8 cellular contexts compared by ENCODE assay signal in genomic region chr11:20387262-20388095, GRCh38. TPM values are rescaled to one million over a fixed set of nuclear protein-coding genes. Genes with fewer than 3 reads are reported as not detected.
DNase-seq lines count a peak whose midpoint lies in the region; ATAC-seq, FAIRE-seq and TF ChIP-seq lines count a peak whose summit lies in the region.

Gene PRMT3 (plus strand): TSS chr11:20387716. CDS start chr11:20387747, 31 bp downstream.

- H3K9me3 ChIP-seq in CD4-positive, alpha-beta T cell (ENCODE audit: control insufficient read depth, low read length): no peaks in the 10 kb centered on the region
- H3K9me3 ChIP-seq in HepG2 (ENCODE audit: low read length): no peaks in the 10 kb centered on the region

- peak within 1 kb of the TSS; percentile 82 for H3K9ac ChIP-seq in HepG2 (ENCODE audit: insufficient read depth, low read depth, low read length)

- H3K27ac Mint-ChIP-seq in CD4-positive, alpha-beta T cell: peak within 1 kb of the TSS; percentile 99
- peak within 1 kb of the TSS; percentile 99 for H3K27ac Mint-ChIP-seq in dendritic cell treated with granulocyte-macrophage colony-stimulating factor and Interleukin-4, amounts not matched to agents 40 ng/mL and 50 ng/mL, for 4 days

- peaks cover 28% of the 10 kb centered on the region for H3K36me3 Mint-ChIP-seq in CD4-positive, alpha-beta T cell (ENCODE audit: low read depth)
- peaks cover 43% of the 10 kb centered on the region for H3K36me3 Mint-ChIP-seq in dendritic cell treated with granulocyte-macrophage colony-stimulating factor and Interleukin-4, amounts not matched to agents 40 ng/mL and 50 ng/mL, for 4 days (ENCODE audit: low read depth)

- TF ChIP-seq CTCF in CD4-positive, alpha-beta T cell (IDR thresholded peaks at IDR 0.05): peak; percentile 91
- TF ChIP-seq CTCF in HepG2 (CRISPR knock-in tag; IDR thresholded peaks at IDR 0.05): peak; percentile 98

- H3K27me3 ChIP-seq in CD4-positive, alpha-beta T cell (ENCODE audit: control insufficient read depth, insufficient read depth, low read length): no peaks in the 10 kb centered on the region
- no peaks in the 10 kb centered on the region for H3K27me3 ChIP-seq in HepG2 (ENCODE audit: control insufficient read depth in 1 of 2, insufficient read depth in 2 of 2, low read length in 2 of 2)

- in situ Hi-C loops in HepG2 (cut with HindIII; ENCODE audit: extremely low pct_ligation_motif_present, low pct_unique_long_range_greater_than_20kb): loop anchor here (5.0 kb wide), 1 partner anchor 220 kb away; no protein-coding TSS in a partner anchor

- peak within 1 kb of the TSS; percentile 87 to 99 (median 98) for H3K4me3 ChIP-seq in HepG2 (replicated peaks in 1 of 3; ENCODE audit: insufficient read depth in 1 of 3, low read depth in 2 of 3, low read length in 3 of 3)

- peaks cover 18% of the 10 kb centered on the region for H3K4me1 ChIP-seq in HepG2 (ENCODE audit: insufficient read depth, low read length)

- H3K4me3 Mint-ChIP-seq in CD4-positive, alpha-beta T cell: peak within 1 kb of the TSS; percentile 99
- H3K4me3 Mint-ChIP-seq in dendritic cell treated with granulocyte-macrophage colony-stimulating factor and Interleukin-4, amounts not matched to agents 40 ng/mL and 50 ng/mL, for 4 days: peak within 1 kb of the TSS; percentile 98

- peak within 1 kb of the TSS; percentile 76 for H2AFZ ChIP-seq in HepG2 (ENCODE audit: low read length)

- peak; percentile 94 to 98 (median 97) for DNase-seq in CD4-positive, alpha-beta T cell
- DNase-seq in NCI-H774 (lab: John Stamatoyannopoulos, UW) (peak; percentile 96), HepG2 (ENCODE audit: low spot score) (peak; percentile 88)
- DNase-seq in activated CD4-positive, alpha-beta T cell treated with anti-CD3 and anti-CD28 coated beads, Interleukin-2, amount 50 U/mL, for 4 hours: peak; percentile 97
- peak; percentile 94 to 97 for DNase-seq in stimulated activated CD4-positive, alpha-beta T cell treated with anti-CD3 and anti-CD28 coated beads, Interleukin-2, amount 100 ng/mL, for 48 hours

- BruUV-seq in HepG2 (replicated peaks; lab: Mats Ljungman, UMichigan): no TSS peak

- no peaks in the 10 kb centered on the region for H4K20me1 ChIP-seq in HepG2 (ENCODE audit: insufficient read depth, low read length)

- H3K4me1 Mint-ChIP-seq in CD4-positive, alpha-beta T cell (ENCODE audit: low read depth): peaks cover 27% of the 10 kb centered on the region
- peaks cover 6% of the 10 kb centered on the region for H3K4me1 Mint-ChIP-seq in dendritic cell treated with granulocyte-macrophage colony-stimulating factor and Interleukin-4, amounts not matched to agents 40 ng/mL and 50 ng/mL, for 4 days (ENCODE audit: low read depth)

- H3K79me2 ChIP-seq in HepG2 (ENCODE audit: insufficient read depth, low read length): peaks cover 11% of the 10 kb centered on the region

- CTCF ChIA-PET in CD4-positive, alpha-beta T cell (lab: Charles Lee): interaction anchor here (0.6 to 2.6 kb wide), 9 partner anchors 10 to 28 kb away, joined by 3 to 10 read pairs (median 5); partner anchors contain the start of gene HTATIP2
- CTCF ChIA-PET in HepG2 (lab: Yijun Ruan, JAX; ENCODE audit: low intra/inter-chr PET ratio, low total read pairs): interaction anchor here (0.8 to 1.9 kb wide), 2 partner anchors 33 to 223 kb away, joined by 3 to 18 read pairs; no protein-coding TSS in a partner anchor

- TF ChIP-seq EP300 in HepG2 (IDR thresholded peaks at IDR 0.05; ENCODE audit: low read depth in 2 of 2, low read length in 2 of 2) (0 out of 4 replicates have a peak, but pooled peaks of 1 of the 2 experiments have one; percentile 8), HepG2 (CRISPR knock-in tag; IDR thresholded peaks at IDR 0.05; ENCODE audit: borderline replicate concordance) (no peak)

- peak within 1 kb of the TSS; percentile 87 for H3K27ac ChIP-seq in CD4-positive, alpha-beta T cell (ENCODE audit: low read depth, low read length)
- peak within 1 kb of the TSS; percentile 79 for H3K27ac ChIP-seq in HepG2 (ENCODE audit: extremely low read length, insufficient read depth, low read length)

- no peaks in the 10 kb centered on the region; a peak in 1 of 5 replicates for H3K36me3 ChIP-seq in HepG2 (replicated peaks in 1 of 2; ENCODE audit: control insufficient read depth in 1 of 2, insufficient read depth in 2 of 2, low read length in 2 of 2)

- POLR2A ChIA-PET in CD4-positive, alpha-beta T cell (lab: Charles Lee): interaction anchor here (0.7 to 1.4 kb wide), 3 partner anchors 10 to 27 kb away, joined by 3 to 14 read pairs (median 5); partner anchors contain the start of gene HTATIP2
- POLR2A ChIA-PET in HepG2 (lab: Yijun Ruan, JAX): no interaction called here

- peak; percentile 87 for ATAC-seq in CD4-positive, alpha-beta T cell (ENCODE audit: poor library complexity)
- ATAC-seq in GM19452 (IDR thresholded peaks at IDR 0.05; ENCODE audit: unreplicated experiment): peak; percentile 83
- peak; percentile 36 for ATAC-seq in HG03575 (IDR thresholded peaks at IDR 0.05; ENCODE audit: extremely low read depth, insufficient number of reproducible peaks, low FRiP score, unreplicated experiment)
- peak; percentile 90 for ATAC-seq in HepG2

- peak; percentile 63 for TF ChIP-seq RAD21 in HepG2 (CRISPR knock-in tag; IDR thresholded peaks at IDR 0.05)

- 0% methylated on average over 21 of the region's 96 CpGs for WGBS in HepG2 (ENCODE audit: low lambda C conversion rate)

- intact Hi-C loops in CD4-positive, alpha-beta T cell (cut with DNase I, micrococcal nuclease): loop anchor here (1.0 to 10.0 kb wide), 6 partner anchors 23 to 1863 kb away; partner anchors contain the start of genes NAV2 (in 1 of the 2), TSG101 (in 1 of the 2) and ZDHHC13 (in 1 of the 2)
- intact Hi-C loops in dendritic cell treated with granulocyte-macrophage colony-stimulating factor and Interleukin-4, amounts not matched to agents 40 ng/mL and 50 ng/mL, for 4 days (cut with micrococcal nuclease): loop anchor here (2.0 kb wide), 1 partner anchor 223 kb away; no protein-coding TSS in a partner anchor
- intact Hi-C loops in HepG2 (cut with micrococcal nuclease; ENCODE audit: unreplicated experiment): no loop called here

- peak; percentile 81 to 93 for TF ChIP-seq POLR2A in HepG2 (IDR thresholded peaks at IDR 0.05; ENCODE audit: insufficient read depth in 1 of 2, low read depth in 2 of 2, low read length in 2 of 2)

- H3K27me3 Mint-ChIP-seq in CD4-positive, alpha-beta T cell: no peaks in the 10 kb centered on the region
- no peaks in the 10 kb centered on the region for H3K27me3 Mint-ChIP-seq in dendritic cell treated with granulocyte-macrophage colony-stimulating factor and Interleukin-4, amounts not matched to agents 40 ng/mL and 50 ng/mL, for 4 days

- peak; percentile 73 for FAIRE-seq in HepG2 (lab: Jason Lieb, UNC)

- H3K9me3 Mint-ChIP-seq in CD4-positive, alpha-beta T cell: no peaks in the 10 kb centered on the region
- no peaks in the 10 kb centered on the region for H3K9me3 Mint-ChIP-seq in dendritic cell treated with granulocyte-macrophage colony-stimulating factor and Interleukin-4, amounts not matched to agents 40 ng/mL and 50 ng/mL, for 4 days

- H3K4me2 ChIP-seq in HepG2 (ENCODE audit: low read depth, low read length): peak within 1 kb of the TSS; percentile 92

TF ChIP-seq in HepG2, 621 proteins besides CTCF, POLR2A, EP300 and RAD21 (continues in another document):
- peak; percentile 74; the same call in 1 of the 2 replicates for TF ChIP-seq RFXAP (CRISPR knock-in tag; IDR thresholded peaks at IDR 0.05; ENCODE audit: borderline replicate concordance)
- TF ChIP-seq ZNF800 (CRISPR knock-in tag; IDR thresholded peaks at IDR 0.05): peak; percentile 85
- TF ChIP-seq PRPF4 (IDR thresholded peaks at IDR 0.05; ENCODE audit: low read depth, low read length, poor library complexity, severe bottlenecking): no peak
- TF ChIP-seq ZNF260 (CRISPR knock-in tag; IDR thresholded peaks at IDR 0.05; ENCODE audit: borderline replicate concordance, low read depth): no peak
- no peak for TF ChIP-seq MEF2D (CRISPR knock-in tag; IDR thresholded peaks at IDR 0.05)

RNA-seq across cellular contexts. Expression of gene PRMT3, which starts in this region (rescaled TPM):
- 10 to 100 TPM; 11.2 to 11.8 TPM for total RNA-seq in CD4-positive, alpha-beta T cell
- total RNA-seq in HepG2 (2016; rRNA removed; fragmentation: Illumina TruSeq; extraction: Trizol): 27.7 and 38.3 TPM in 2 replicates
- 5.3 and 7.3 TPM in 2 replicates for total RNA-seq in HepG2 (2016; cell fraction: cytosol; rRNA removed; fragmentation: Illumina TruSeq; extraction: Trizol; ENCODE audit: low read depth)
- 29.3 and 38.2 TPM in 2 replicates for total RNA-seq in HepG2 (2016; cell fraction: insoluble cytoplasmic fraction; rRNA removed; fragmentation: Illumina TruSeq; extraction: Trizol)
- 11.2 and 12.4 TPM in 2 replicates for total RNA-seq in HepG2 (2016; cell fraction: membrane; rRNA removed; fragmentation: Illumina TruSeq; extraction: Trizol)
- 28.5 and 28.9 TPM in 2 replicates for total RNA-seq in HepG2 (2016; cell fraction: nucleus; rRNA removed; fragmentation: Illumina TruSeq; extraction: Trizol)
- 7.5 and 9.1 TPM in 2 replicates for polyA plus RNA-seq in HepG2 (2011; rRNA removed)
- polyA plus RNA-seq in HepG2 (2011; cell fraction: cytosol; rRNA removed): 4.1 and 6.3 TPM in 2 replicates
- 4.0 and 4.2 TPM in 2 replicates for polyA plus RNA-seq in HepG2 (2011; cell fraction: nucleus; rRNA removed)
- 11.8 and 12.6 TPM in 2 replicates for polyA plus RNA-seq in HepG2 (2012)
- polyA plus RNA-seq in HepG2 (2016; cell fraction: cytosol; fragmentation: Illumina TruSeq; extraction: Trizol; ENCODE audit: low read depth): 3.8 and 4.3 TPM in 2 replicates
- 29.3 and 32.8 TPM in 2 replicates for polyA plus RNA-seq in HepG2 (2016; cell fraction: insoluble cytoplasmic fraction; fragmentation: Illumina TruSeq; extraction: Trizol; ENCODE audit: low read depth)
- polyA plus RNA-seq in HepG2 (2016; cell fraction: membrane; fragmentation: Illumina TruSeq; extraction: Trizol; ENCODE audit: low read depth): 7.3 and 7.5 TPM in 2 replicates
- polyA plus RNA-seq in HepG2 (2016; cell fraction: nucleus; fragmentation: Illumina TruSeq; extraction: Trizol; ENCODE audit: insufficient read depth, low read depth): 16.8 and 19.7 TPM in 2 replicates
- polyA minus RNA-seq in HepG2 (2011; rRNA and poly(A)+ RNA removed; ENCODE audit: low replicate concordance): 7.8 and 28.3 TPM in 2 replicates
- polyA minus RNA-seq in HepG2 (2011; cell fraction: cytosol; rRNA and poly(A)+ RNA removed): 7.0 and 7.1 TPM in 2 replicates
- polyA minus RNA-seq in HepG2 (2011; cell fraction: nucleus; rRNA and poly(A)+ RNA removed): 28.8 and 29.0 TPM in 2 replicates

Comparison
In these comparisons a context has a peak if more than half of its experiments do, and no peak if none do; other contexts are left out.
1. Peak in every context shown above with its lines: DNase-seq, ATAC-seq, H3K4me3 ChIP-seq and H3K27ac ChIP-seq.
2. ATAC-seq: peak in every context shown above with its lines; median percentile 90 in HepG2; 87 in CD4-positive, alpha-beta T cell; 83 in GM19452; 36 in HG03575.